Comparison of ENCODE assay signal across 15 cellular contexts in the genomic region with DNA sequence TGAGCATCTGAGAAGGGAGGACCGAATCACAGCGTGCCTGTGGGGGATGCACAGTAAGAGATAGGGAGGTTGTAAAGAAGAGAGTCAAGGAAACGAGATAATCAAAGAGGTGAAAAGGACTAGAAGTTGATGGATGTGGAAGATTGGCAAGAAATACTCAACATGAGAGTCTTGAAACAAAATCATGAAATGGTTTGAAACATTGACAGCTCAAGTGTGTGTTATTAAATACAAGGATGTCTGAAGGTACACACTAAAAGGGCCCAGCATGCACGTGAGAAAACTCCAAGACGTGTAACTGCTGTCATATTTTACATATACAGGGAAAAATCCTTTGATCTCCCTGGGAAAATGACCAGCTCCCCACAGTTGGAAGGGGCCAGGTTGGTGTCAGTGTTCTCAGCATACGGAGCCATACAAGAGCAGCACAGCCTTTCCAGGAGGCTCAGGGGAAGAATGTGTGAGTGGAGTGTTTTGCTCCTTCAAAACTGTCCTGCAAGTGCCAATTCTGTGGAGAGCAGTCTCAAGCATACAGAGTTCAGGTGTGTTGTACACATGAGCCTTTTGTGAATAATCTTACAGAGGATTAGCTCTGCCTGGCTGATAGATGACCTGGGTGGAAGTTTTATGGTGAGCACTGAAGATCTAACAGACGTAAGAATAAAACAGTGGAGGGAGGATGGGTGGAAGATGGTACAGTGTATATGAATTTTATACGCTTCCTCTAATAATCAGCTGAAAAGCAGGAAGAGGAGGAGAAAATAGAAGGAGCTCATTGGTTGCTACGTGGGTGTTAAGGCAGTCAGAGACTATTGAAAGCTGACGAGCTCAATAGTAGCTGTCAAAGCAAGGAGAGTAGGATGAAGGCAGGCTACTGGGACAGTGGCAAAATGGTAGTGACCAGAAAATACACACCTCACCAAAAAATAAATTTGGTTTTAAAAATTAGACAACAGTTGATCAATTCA.
DNase-seq lines count a peak whose midpoint lies in the region; ATAC-seq and TF ChIP-seq lines count a peak whose summit lies in the region.
"Had no signal": no experiment of that assay in that cellular context is flagged by ENCODE, and none has a peak within 500 bp of the region (broad histone marks: within the 10 kb centered on the region; RNA-seq: fewer than 3 reads in every experiment).

No MANE protein-coding gene starts in this region.

- H3K27me3 ChIP-seq in upper lobe of right lung (no peaks in the 10 kb centered on the region), breast epithelium (no peaks in the 10 kb centered on the region)

- H3K36me3 ChIP-seq in upper lobe of right lung (peaks cover 8% of the 10 kb centered on the region), breast epithelium (no peaks in the 10 kb centered on the region)

- H3K27ac ChIP-seq in upper lobe of right lung (no peak overlapping the region), breast epithelium (no peak overlapping the region)

- ATAC-seq in upper lobe of right lung, result peak; percentile 61

- no peak for TF ChIP-seq CTCF in upper lobe of right lung (IDR thresholded peaks at IDR 0.05)
- TF ChIP-seq CTCF in breast epithelium (IDR thresholded peaks at IDR 0.05), result no peak

- no peak for TF ChIP-seq POLR2A in breast epithelium (IDR thresholded peaks at IDR 0.05)

- no peaks in the 10 kb centered on the region for H3K4me1 ChIP-seq in upper lobe of right lung
- H3K4me1 ChIP-seq in breast epithelium, result no peaks in the 10 kb centered on the region

- H3K9me3 ChIP-seq in upper lobe of right lung (no peaks in the 10 kb centered on the region), breast epithelium (no peaks in the 10 kb centered on the region)

- intact Hi-C loops in upper lobe of right lung (cut with DNase I), result no loop called here
- intact Hi-C loops in breast epithelium (cut with DNase I; ENCODE audit: low total_unique reads), result loop anchor here (5.0 kb wide), 1 partner anchor 539 kb away; no protein-coding TSS in a partner anchor

- H3K4me3 ChIP-seq in upper lobe of right lung, result no peak overlapping the region
- no peak overlapping the region for H3K4me3 ChIP-seq in breast epithelium

- peak in 2 of 3 experiments; percentile 16 to 62 for DNase-seq in NCI-H1417 (lab: John Stamatoyannopoulos, UW)
- DNase-seq in NCI-H1417 treated with DMSO at 0.1 percent for 48 hours (lab: John Stamatoyannopoulos, UW), result no peak
- DNase-seq in NCI-H146 (lab: John Stamatoyannopoulos, UW), result peak; percentile 55
- DNase-seq in NCI-H774 (lab: John Stamatoyannopoulos, UW), result peak; percentile 19
- DNase-seq in upper lobe of right lung, result no peak
- no peak for DNase-seq in NCI-H1694 (lab: John Stamatoyannopoulos, UW)
- no peak for DNase-seq in breast epithelium (ENCODE audit: low spot score in 2 of 2)
- DNase-seq: CD4-positive, alpha-beta memory T cell; DND-41; H9; NCI-H187 treated with DMSO at 0.1 percent for 48 hours; NK-92 treated with Interleukin-12 subunit alpha and Interleukin-12 subunit beta, amount 100 ng/mL, for 24 hours; Right ventricle myocardium superior; SW 1271; T-helper 2 cell had no signal

Comparison
In these comparisons a context has a peak if more than half of its experiments do, and no peak if none do; other contexts are left out.
1. DNase-seq: peak in NCI-H1417 (2 of 3), NCI-H146 (single experiment) and NCI-H774 (single experiment); none in NCI-H1417 treated with DMSO at 0.1 percent for 48 hours (single experiment), upper lobe of right lung (single experiment), NCI-H1694 (single experiment) and breast epithelium (0 of 2).